Comparison of ENCODE assay signal across 15 cellular contexts in the genomic region with DNA sequence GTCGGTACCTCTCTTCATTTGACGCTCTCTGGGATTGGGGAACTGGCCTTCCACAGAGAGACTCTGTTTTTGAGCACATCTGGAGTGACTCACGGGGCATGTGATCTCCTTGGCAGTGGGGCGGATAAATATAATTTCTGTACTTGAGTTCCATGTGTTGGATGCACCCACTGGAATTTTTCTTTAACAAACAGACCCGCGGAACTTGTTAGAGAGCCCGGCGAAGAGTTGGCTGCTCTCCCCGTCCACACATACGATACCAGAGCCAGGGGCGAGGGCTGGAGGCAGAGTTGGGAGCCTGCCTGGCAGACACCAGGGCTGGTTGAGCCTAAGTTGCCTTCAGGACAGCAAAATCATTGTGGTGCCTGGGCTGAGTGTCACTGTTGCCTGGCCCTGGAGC. TPM values are rescaled to one million over a fixed set of nuclear protein-coding genes. Genes with fewer than 3 reads are reported as not detected.
A peak's percentile ranks its signal among the peaks of the same experiment; 100 is the strongest.
DNase-seq lines count a peak whose midpoint lies in the region; ATAC-seq, FAIRE-seq and TF ChIP-seq lines count a peak whose summit lies in the region.
"Had no signal": no experiment of that assay in that cellular context is flagged by ENCODE, and none has a peak within 500 bp of the region (broad histone marks: within the 10 kb centered on the region; RNA-seq: fewer than 3 reads in every experiment).

A gene (minus strand): TSS at position 44 of the 400 bp plus-strand sequence. CDS start 233 bp downstream, outside the sequence.

- peak within 1 kb of the TSS; percentile 44 for H2AFZ ChIP-seq in endothelial cell of umbilical vein (ENCODE audit: low read depth, low read length)

- H3K4me3 Mint-ChIP-seq in activated naive CD8-positive, alpha-beta T cell treated with anti-CD3 and anti-CD28 coated beads, Interleukin-2, amount 50 U/mL, for 24 hours = no peak within 1 kb of the TSS
- H3K4me3 Mint-ChIP-seq in WTC11 = no peak within 1 kb of the TSS
- H3K4me3 Mint-ChIP-seq: mesothelial cell of epicardium had no signal

- 25 to 32% methylated on average over 11 of the region's 11 CpGs for WGBS in lower leg skin, 2 donors
- 41 to 42% methylated on average over 9 to 11 of the region's 11 CpGs for WGBS in thyroid gland, 2 donors

- DNase-seq in HFF-Myc (ENCODE audit: extremely low read depth, low read depth) (peak; percentile 72), endothelial cell of umbilical vein (ENCODE audit: low read depth, low spot score) (no peak), lower leg skin (ENCODE audit: low spot score in 2 of 2) (peak; percentile 65 to 93), thyroid gland (peak; percentile 61 to 78), NCI-H1436 (lab: John Stamatoyannopoulos, UW) (no peak), NCI-H146 (lab: John Stamatoyannopoulos, UW) (no peak), WTC11 (ENCODE audit: low spot score) (no peak)
- DNase-seq in activated naive CD8-positive, alpha-beta T cell treated with anti-CD3 and anti-CD28 coated beads, Interleukin-2, amount 50 U/mL, for 24 hours = no peak
- DNase-seq: activated gamma-delta T cell treated with Interleukin-2 at 50 U/mL for 16 hours, DMS 273 treated with DMSO at 0.1 percent for 48 hours, NCI-H1436 treated with DMSO at 0.1 percent for 48 hours, PC-3, WERI-Rb-1 had no signal

- H3K79me2 ChIP-seq in endothelial cell of umbilical vein (ENCODE audit: control insufficient read depth, insufficient read depth, low read length) = no peaks in the 10 kb centered on the region

- TF ChIP-seq CTCF in HFF-Myc (IDR thresholded peaks at IDR 0.05; ENCODE audit: low read depth, low read length, missing control alignments) = no peak
- TF ChIP-seq CTCF in endothelial cell of umbilical vein (IDR thresholded peaks at IDR 0.05; ENCODE audit: extremely low read depth in 1 of 2, insufficient read depth in 1 of 2, low read depth in 1 of 2, low read length in 2 of 2) = no peak
- TF ChIP-seq CTCF in lower leg skin (IDR thresholded peaks at IDR 0.05) = no peak
- TF ChIP-seq CTCF in thyroid gland (IDR thresholded peaks at IDR 0.05) = no peak
- TF ChIP-seq CTCF in WTC11 (IDR thresholded peaks at IDR 0.05) = no peak

- H3K36me3 ChIP-seq in endothelial cell of umbilical vein (ENCODE audit: control insufficient read depth in 2 of 2, extremely low read depth in 1 of 2, insufficient read depth in 2 of 2, low read length in 2 of 2) (no peaks in the 10 kb centered on the region), thyroid gland (no peaks in the 10 kb centered on the region)
- H3K36me3 ChIP-seq: WERI-Rb-1 had no signal

- no peaks in the 10 kb centered on the region for H3K4me1 Mint-ChIP-seq in activated naive CD8-positive, alpha-beta T cell treated with anti-CD3 and anti-CD28 coated beads, Interleukin-2, amount 50 U/mL, for 24 hours
- peaks cover 26% of the 10 kb centered on the region for H3K4me1 Mint-ChIP-seq in WTC11

- dilution Hi-C loops in endothelial cell of umbilical vein (cut with MboI; ENCODE audit: extremely low pct_ligation_motif_present, low sequenced_read_pairs) = no loop called here

- no peak for FAIRE-seq in endothelial cell of umbilical vein (lab: Jason Lieb, UNC)

- CTCF ChIA-PET in endothelial cell of umbilical vein (lab: Charles Lee) (no interaction called here), WTC11 (lab: Charles Lee) (no interaction called here)

- TF ChIP-seq POLR2A in endothelial cell of umbilical vein (IDR thresholded peaks at IDR 0.05; ENCODE audit: low read depth, low read length) = no peak
- TF ChIP-seq POLR2A in lower leg skin (IDR thresholded peaks at IDR 0.05) = no peak
- TF ChIP-seq POLR2A in thyroid gland (IDR thresholded peaks at IDR 0.05) = peak in 1 of 2 donors; percentile 14

- H3K9me3 Mint-ChIP-seq in activated naive CD8-positive, alpha-beta T cell treated with anti-CD3 and anti-CD28 coated beads, Interleukin-2, amount 50 U/mL, for 24 hours = no peaks in the 10 kb centered on the region
- peaks cover 13% of the 10 kb centered on the region for H3K9me3 Mint-ChIP-seq in WTC11
- H3K9me3 Mint-ChIP-seq: mesothelial cell of epicardium had no signal

- no peaks in the 10 kb centered on the region for H3K9me3 ChIP-seq in endothelial cell of umbilical vein (replicated peaks; ENCODE audit: control insufficient read depth, insufficient read depth, low read length)
- no peaks in the 10 kb centered on the region for H3K9me3 ChIP-seq in thyroid gland

- POLR2A ChIA-PET in endothelial cell of umbilical vein (lab: Charles Lee) (no interaction called here), WTC11 (lab: Charles Lee) (no interaction called here)

- no peak within 1 kb of the TSS for H3K4me2 ChIP-seq in endothelial cell of umbilical vein (ENCODE audit: insufficient read depth, low read length)

- H3K36me3 Mint-ChIP-seq in activated naive CD8-positive, alpha-beta T cell treated with anti-CD3 and anti-CD28 coated beads, Interleukin-2, amount 50 U/mL, for 24 hours (ENCODE audit: low read depth) = no peaks in the 10 kb centered on the region
- H3K36me3 Mint-ChIP-seq in WTC11 = 0 out of 2 replicates have a peak, but pooled peaks cover 3% of the 10 kb centered on the region
- H3K36me3 Mint-ChIP-seq: mesothelial cell of epicardium had no signal

- no peak within 1 kb of the TSS for H3K27ac ChIP-seq in endothelial cell of umbilical vein (ENCODE audit: insufficient read depth, low read depth, low read length)
- H3K27ac ChIP-seq in thyroid gland = peak within 1 kb of the TSS; percentile 31 to 64 (median 59)
- H3K27ac ChIP-seq: WERI-Rb-1 had no signal

- H3K27me3 ChIP-seq in endothelial cell of umbilical vein (ENCODE audit: control insufficient read depth in 2 of 2, insufficient read depth in 2 of 2, low read length in 2 of 2) (no peaks in the 10 kb centered on the region), thyroid gland (no peaks in the 10 kb centered on the region)

- no peak within 1 kb of the TSS for H3K27ac Mint-ChIP-seq in activated naive CD8-positive, alpha-beta T cell treated with anti-CD3 and anti-CD28 coated beads, Interleukin-2, amount 50 U/mL, for 24 hours
- H3K27ac Mint-ChIP-seq in WTC11 = no peak within 1 kb of the TSS
- H3K27ac Mint-ChIP-seq: mesothelial cell of epicardium had no signal

- H3K9ac ChIP-seq in endothelial cell of umbilical vein (replicated peaks; ENCODE audit: extremely low read depth, insufficient read depth, low read length) = no peak within 1 kb of the TSS

- H3K4me3 ChIP-seq in HFF-Myc (replicated peaks; ENCODE audit: low read depth, low read length) (peak within 1 kb of the TSS; percentile 1; the same call in 1 of the 2 replicates), endothelial cell of umbilical vein (replicated peaks in 1 of 3; ENCODE audit: insufficient read depth in 1 of 3, low read depth in 1 of 3, low read length in 3 of 3) (no peak within 1 kb of the TSS), lower leg skin (ENCODE audit: low read depth, poor library complexity, severe bottlenecking) (no peak within 1 kb of the TSS), thyroid gland (replicated peaks in 1 of 3) (no peak within 1 kb of the TSS)

- H3K4me1 ChIP-seq in endothelial cell of umbilical vein (ENCODE audit: control insufficient read depth, extremely low read depth, insufficient read depth, low read length) = peaks cover 11% of the 10 kb centered on the region
- peaks cover 15 to 29% of the 10 kb centered on the region in 2 donors for H3K4me1 ChIP-seq in thyroid gland

- no peaks in the 10 kb centered on the region for H3K9me1 ChIP-seq in endothelial cell of umbilical vein (replicated peaks; ENCODE audit: control insufficient read depth, extremely low read depth, insufficient read depth, low read length)

- BruUV-seq in endothelial cell of umbilical vein (replicated peaks; lab: Mats Ljungman, UMichigan) = no TSS peak

- H3K27me3 Mint-ChIP-seq in activated naive CD8-positive, alpha-beta T cell treated with anti-CD3 and anti-CD28 coated beads, Interleukin-2, amount 50 U/mL, for 24 hours = peaks cover 1% of the 10 kb centered on the region
- no peaks in the 10 kb centered on the region; the same call in 1 of the 2 replicates for H3K27me3 Mint-ChIP-seq in WTC11 (ENCODE audit: low read depth)

- no peaks in the 10 kb centered on the region for H4K20me1 ChIP-seq in endothelial cell of umbilical vein (replicated peaks; ENCODE audit: control insufficient read depth, extremely low read depth, insufficient read depth, low read length)

- no peak for ATAC-seq in activated naive CD8-positive, alpha-beta T cell treated with anti-CD3 and anti-CD28 coated beads, Interleukin-2, amount 50 U/mL, for 24 hours
- no peak for ATAC-seq in WTC11
- ATAC-seq: HCT116, PC-3 had no signal

- intact Hi-C loops in endothelial cell of umbilical vein (cut with micrococcal nuclease) (loop anchor here (5.0 kb wide), 1 partner anchor 36 kb away; no protein-coding TSS in a partner anchor), lower leg skin (cut with DNase I; ENCODE audit: low total_unique reads) (no loop called here), thyroid gland (cut with DNase I) (no loop called here)

TF ChIP-seq in endothelial cell of umbilical vein, 7 proteins besides CTCF, POLR2A, EP300 and RAD21 (continues in another document):
- TF ChIP-seq, protein P1, sequence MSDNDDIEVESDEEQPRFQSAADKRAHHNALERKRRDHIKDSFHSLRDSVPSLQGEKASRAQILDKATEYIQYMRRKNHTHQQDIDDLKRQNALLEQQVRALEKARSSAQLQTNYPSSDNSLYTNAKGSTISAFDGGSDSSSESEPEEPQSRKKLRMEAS (IDR thresholded peaks at IDR 0.05; ENCODE audit: insufficient read depth, insufficient read length) = no peak
- TF ChIP-seq GATA2 (IDR thresholded peaks at IDR 0.05; ENCODE audit: insufficient read depth, insufficient read length, low read depth, low read length) (no peak), POLR2AphosphoS5 (IDR thresholded peaks at IDR 0.05; ENCODE audit: insufficient read depth, low read depth, low read length) (no peak)

TF ChIP-seq in WTC11, 78 proteins besides CTCF, POLR2A, EP300 and RAD21 (continues in another document):
- TF ChIP-seq, protein P2, sequence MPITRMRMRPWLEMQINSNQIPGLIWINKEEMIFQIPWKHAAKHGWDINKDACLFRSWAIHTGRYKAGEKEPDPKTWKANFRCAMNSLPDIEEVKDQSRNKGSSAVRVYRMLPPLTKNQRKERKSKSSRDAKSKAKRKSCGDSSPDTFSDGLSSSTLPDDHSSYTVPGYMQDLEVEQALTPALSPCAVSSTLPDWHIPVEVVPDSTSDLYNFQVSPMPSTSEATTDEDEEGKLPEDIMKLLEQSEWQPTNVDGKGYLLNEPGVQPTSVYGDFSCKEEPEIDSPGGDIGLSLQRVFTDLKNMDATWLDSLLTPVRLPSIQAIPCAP (CRISPR knock-in tag; IDR thresholded peaks at IDR 0.05) = no peak

RNA-seq across cellular contexts. Expression of the gene that starts here (rescaled TPM):
- total RNA-seq in endothelial cell of umbilical vein = not detected in 2 replicates
- not detected in 2 replicates for polyA plus RNA-seq in endothelial cell of umbilical vein
- not detected in 2 replicates for polyA plus RNA-seq in endothelial cell of umbilical vein (2011; cell fraction: cytosol; rRNA removed)
- polyA plus RNA-seq in endothelial cell of umbilical vein (2011; cell fraction: nucleus; rRNA removed) = not detected in 2 replicates
- polyA plus RNA-seq in endothelial cell of umbilical vein (2012) = not detected in 2 replicates
- not detected in 2 replicates for polyA minus RNA-seq in endothelial cell of umbilical vein
- polyA minus RNA-seq in endothelial cell of umbilical vein (2011; cell fraction: cytosol; rRNA and poly(A)+ RNA removed) = not detected
- not detected in 2 replicates for polyA minus RNA-seq in endothelial cell of umbilical vein (2011; cell fraction: nucleus; rRNA and poly(A)+ RNA removed)
- 10 to 100 TPM in 1 of 4 donors, 1 to 10 TPM in 2, under 1 TPM in 1; 0.34 to 10.3 (median 5.6) TPM for total RNA-seq in lower leg skin
- total RNA-seq in thyroid gland = 1 to 10 TPM; 2.7 to 5.0 (median 3.5) TPM
- total RNA-seq in WTC11 (2021) = not detected in 3 replicates
- total RNA-seq: mesothelial cell of epicardium, PC-3 had no signal

Comparison
In these comparisons a context has a peak if more than half of its experiments do, and no peak if none do; other contexts are left out.
1. DNase-seq: peak in HFF-Myc (single experiment), lower leg skin (2 of 2) and thyroid gland (2 of 2); none in endothelial cell of umbilical vein (single experiment), NCI-H1436 (single experiment), activated naive CD8-positive, alpha-beta T cell treated with anti-CD3 and anti-CD28 coated beads, Interleukin-2, amount 50 U/mL, for 24 hours (single experiment), NCI-H146 (single experiment) and WTC11 (single experiment).